Comparison of ENCODE assay signal across 11 cellular contexts in the genomic region with DNA sequence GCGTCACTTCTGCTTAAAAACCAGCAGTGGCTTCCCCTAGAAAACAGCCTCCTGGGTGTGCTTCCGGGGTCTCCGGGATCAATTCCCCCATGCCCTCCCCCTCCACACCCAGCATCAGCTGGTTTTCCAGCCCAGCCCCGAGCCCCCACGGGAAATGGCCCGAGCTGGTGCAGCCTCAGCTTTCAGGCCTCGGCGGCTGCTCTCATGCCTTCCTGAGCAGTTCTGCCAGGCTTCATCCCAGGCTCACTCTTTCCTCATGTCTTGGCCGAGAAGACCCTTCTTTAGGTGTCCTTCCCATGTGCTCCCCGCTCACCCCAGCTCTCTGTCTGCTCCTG.
DNase-seq lines count a peak whose midpoint lies in the region; ATAC-seq and TF ChIP-seq lines count a peak whose summit lies in the region.
"Had no signal": no experiment of that assay in that cellular context is flagged by ENCODE, and none has a peak within 500 bp of the region (broad histone marks: within the 10 kb centered on the region; RNA-seq: fewer than 3 reads in every experiment).

No MANE protein-coding gene starts in this region.

- H3K4me3 Mint-ChIP-seq in activated B cell treated with CpG ODN at 0.5 μM for 24 hours, result peak overlapping the region; percentile 69
- H3K4me3 Mint-ChIP-seq in naive thymus-derived CD4-positive, alpha-beta T cell, result peak overlapping the region in 7 of 10 donors; percentile 25 to 72 (median 60)

- H2AFZ ChIP-seq in SK-N-SH (ENCODE audit: low read depth) (no peak overlapping the region), hepatocyte (no peak overlapping the region), Karpas-422 (ENCODE audit: low read length) (no peak overlapping the region)

- no peak overlapping the region for H3K27ac ChIP-seq in naive thymus-derived CD4-positive, alpha-beta T cell (ENCODE audit: low read depth, low read length)
- H3K27ac ChIP-seq in SK-N-SH (ENCODE audit: low read depth in 2 of 2, low read length in 1 of 2), result no peak overlapping the region
- no peak overlapping the region for H3K27ac ChIP-seq in hepatocyte
- H3K27ac ChIP-seq in Karpas-422 (ENCODE audit: low read length), result no peak overlapping the region

- TF ChIP-seq CTCF in BE2C (IDR thresholded peaks at IDR 0.05; ENCODE audit: low read depth, low read length), result no peak
- TF ChIP-seq CTCF in activated B cell treated with CpG ODN at 0.5 μM for 24 hours (IDR thresholded peaks at IDR 0.05), result no peak
- no peak for TF ChIP-seq CTCF in SK-N-SH (IDR thresholded peaks at IDR 0.05)
- no peak for TF ChIP-seq CTCF in hepatocyte (IDR thresholded peaks at IDR 0.05; ENCODE audit: poor library complexity)

- peaks cover 3% of the 10 kb centered on the region for H3F3A ChIP-seq in SK-N-SH (replicated peaks; ENCODE audit: insufficient read depth)

- H3K9ac ChIP-seq in SK-N-SH (no peak overlapping the region), Karpas-422 (ENCODE audit: low read length) (no peak overlapping the region)

- no peak overlapping the region for H3K27ac Mint-ChIP-seq in activated B cell treated with CpG ODN at 0.5 μM for 24 hours
- no peak overlapping the region for H3K27ac Mint-ChIP-seq in naive thymus-derived CD4-positive, alpha-beta T cell

- no peak for TF ChIP-seq RAD21 in SK-N-SH (IDR thresholded peaks at IDR 0.05; ENCODE audit: low read length)

- H4K20me1 ChIP-seq in SK-N-SH (ENCODE audit: insufficient read depth), result no peaks in the 10 kb centered on the region; the same call in 1 of the 2 replicates
- H4K20me1 ChIP-seq in hepatocyte (ENCODE audit: insufficient read depth, poor library complexity, severe bottlenecking), result no peaks in the 10 kb centered on the region
- no peaks in the 10 kb centered on the region for H4K20me1 ChIP-seq in Karpas-422 (ENCODE audit: insufficient read depth, low read depth, low read length)

- no peaks in the 10 kb centered on the region for H3K27me3 Mint-ChIP-seq in activated B cell treated with CpG ODN at 0.5 μM for 24 hours
- peaks cover 8 to 16% (median 10%) of the 10 kb centered on the region in 5 donors for H3K27me3 Mint-ChIP-seq in naive thymus-derived CD4-positive, alpha-beta T cell

- H3K9me3 Mint-ChIP-seq in activated B cell treated with CpG ODN at 0.5 μM for 24 hours, result peaks cover 2% of the 10 kb centered on the region
- H3K9me3 Mint-ChIP-seq in naive thymus-derived CD4-positive, alpha-beta T cell, result no peaks in the 10 kb centered on the region

- DNase-seq in BE2C, result peak; percentile 53
- no peak for DNase-seq in activated B cell treated with CpG ODN at 0.5 μM for 24 hours
- no peak for DNase-seq in naive thymus-derived CD4-positive, alpha-beta T cell
- DNase-seq in SK-N-SH, result no peak
- DNase-seq in hepatocyte (ENCODE audit: low spot score), result no peak
- DNase-seq in Karpas-422, result no peak
- DNase-seq: adrenal gland; stimulated activated CD4-positive, alpha-beta T cell treated with anti-CD3 and anti-CD28 coated beads, Interleukin-2, amount 100 ng/mL, for 48 hours had no signal

- no peaks in the 10 kb centered on the region for H3K9me3 ChIP-seq in BE2C
- H3K9me3 ChIP-seq in naive thymus-derived CD4-positive, alpha-beta T cell (ENCODE audit: control insufficient read depth in 2 of 3, low read length in 3 of 3), result no peaks in the 10 kb centered on the region
- H3K9me3 ChIP-seq in SK-N-SH, result no peaks in the 10 kb centered on the region
- H3K9me3 ChIP-seq in hepatocyte (ENCODE audit: low read depth), result no peaks in the 10 kb centered on the region
- no peaks in the 10 kb centered on the region for H3K9me3 ChIP-seq in Karpas-422 (ENCODE audit: low read length)
- H3K9me3 ChIP-seq: adrenal gland had no signal

- no peak for TF ChIP-seq EP300 in SK-N-SH (IDR thresholded peaks at IDR 0.05; ENCODE audit: borderline replicate concordance in 1 of 2, low read depth in 1 of 2, low read length in 1 of 2)

- no peak overlapping the region for H3K4me2 ChIP-seq in SK-N-SH
- H3K4me2 ChIP-seq in hepatocyte, result no peak overlapping the region
- H3K4me2 ChIP-seq in Karpas-422 (ENCODE audit: low read depth, low read length, poor library complexity, severe bottlenecking), result no peak overlapping the region

- intact Hi-C loops in activated B cell treated with CpG ODN at 0.5 μM for 24 hours (cut with micrococcal nuclease), result no loop called here
- intact Hi-C loops in naive thymus-derived CD4-positive, alpha-beta T cell (cut with micrococcal nuclease), result no loop called here

- H3K9me2 ChIP-seq in SK-N-SH, result no peaks in the 10 kb centered on the region
- no peaks in the 10 kb centered on the region for H3K9me2 ChIP-seq in hepatocyte (replicated peaks; ENCODE audit: insufficient read depth)
- H3K9me2 ChIP-seq in Karpas-422 (replicated peaks; ENCODE audit: insufficient read depth, low read length), result no peaks in the 10 kb centered on the region

- peak overlapping the region; percentile 29 for H3K4me3 ChIP-seq in BE2C (ENCODE audit: low read depth, low read length)
- no peak overlapping the region for H3K4me3 ChIP-seq in naive thymus-derived CD4-positive, alpha-beta T cell (ENCODE audit: low read length)
- no peak overlapping the region for H3K4me3 ChIP-seq in SK-N-SH (ENCODE audit: low read depth in 2 of 2, low read length in 1 of 2)
- no peak overlapping the region for H3K4me3 ChIP-seq in hepatocyte
- H3K4me3 ChIP-seq in Karpas-422 (ENCODE audit: low read length), result no peak overlapping the region
- H3K4me3 ChIP-seq: adrenal gland had no signal

- WGBS in SK-N-SH (ENCODE audit: low lambda C conversion rate), result 96% methylated on average over 5 of the region's 10 CpGs
- WGBS in hepatocyte (ENCODE audit: low lambda C conversion rate, missing lambda C conversion rate), result 88% methylated on average over 10 of the region's 10 CpGs

- H3K27me3 ChIP-seq in BE2C (no peaks in the 10 kb centered on the region), SK-N-SH (ENCODE audit: insufficient read depth) (no peaks in the 10 kb centered on the region), hepatocyte (no peaks in the 10 kb centered on the region), Karpas-422 (ENCODE audit: low read length) (no peaks in the 10 kb centered on the region)
- no peaks in the 10 kb centered on the region for H3K27me3 ChIP-seq in naive thymus-derived CD4-positive, alpha-beta T cell (ENCODE audit: control insufficient read depth in 2 of 2, insufficient read depth in 2 of 2, low read length in 2 of 2)
- H3K27me3 ChIP-seq: adrenal gland had no signal

- H3K79me2 ChIP-seq in SK-N-SH (ENCODE audit: insufficient read depth) (peaks cover 15% of the 10 kb centered on the region), hepatocyte (peaks cover 94% of the 10 kb centered on the region), Karpas-422 (ENCODE audit: low read length) (no peaks in the 10 kb centered on the region)

- H3K36me3 ChIP-seq in BE2C, result no peaks in the 10 kb centered on the region
- H3K36me3 ChIP-seq in naive thymus-derived CD4-positive, alpha-beta T cell (ENCODE audit: control insufficient read depth in 2 of 3, insufficient read depth in 3 of 3, low read length in 3 of 3), result no peaks in the 10 kb centered on the region
- H3K36me3 ChIP-seq in SK-N-SH (replicated peaks in 1 of 2; ENCODE audit: control insufficient read depth in 1 of 2, insufficient read depth in 2 of 2, low read length in 1 of 2), result no peaks in the 10 kb centered on the region
- no peaks in the 10 kb centered on the region for H3K36me3 ChIP-seq in hepatocyte (replicated peaks; ENCODE audit: insufficient read depth, low read depth)
- H3K36me3 ChIP-seq in Karpas-422 (ENCODE audit: insufficient read depth, low read length), result no peaks in the 10 kb centered on the region
- H3K36me3 ChIP-seq: adrenal gland had no signal

- POLR2A ChIA-PET in activated B cell treated with CpG ODN at 0.5 μM for 24 hours (lab: Charles Lee) (interaction anchor here (0.5 kb wide), 1 partner anchor 8 kb away, joined by 4 read pairs; no protein-coding TSS in a partner anchor), SK-N-SH (lab: Yijun Ruan, JAX) (no interaction called here)
- POLR2A ChIA-PET in naive thymus-derived CD4-positive, alpha-beta T cell (lab: Charles Lee), result no interaction called here

- CTCF ChIA-PET in activated B cell treated with CpG ODN at 0.5 μM for 24 hours (lab: Charles Lee) (no interaction called here), SK-N-SH (lab: Yijun Ruan, JAX) (no interaction called here)
- CTCF ChIA-PET in naive thymus-derived CD4-positive, alpha-beta T cell (lab: Charles Lee), result no interaction called here

- peak; percentile 40 for ATAC-seq in GM18907 (IDR thresholded peaks at IDR 0.05; ENCODE audit: unreplicated experiment)
- ATAC-seq in activated B cell treated with CpG ODN at 0.5 μM for 24 hours (ENCODE audit: low read depth), result no peak
- no peak for ATAC-seq in naive thymus-derived CD4-positive, alpha-beta T cell
- ATAC-seq in HG03469 (IDR thresholded peaks at IDR 0.05; ENCODE audit: unreplicated experiment), result no peak
- ATAC-seq: Right ventricle myocardium inferior had no signal

- H3K4me1 ChIP-seq in BE2C (peaks cover 40% of the 10 kb centered on the region), SK-N-SH (ENCODE audit: control insufficient read depth in 1 of 2, insufficient read depth in 2 of 2, low read depth in 1 of 2, low read length in 1 of 2) (peaks cover 15 to 18% of the 10 kb centered on the region in 2 experiments; a peak in 3 of 4 replicates), hepatocyte (ENCODE audit: insufficient read depth) (peaks cover 16% of the 10 kb centered on the region), Karpas-422 (ENCODE audit: low read length) (no peaks in the 10 kb centered on the region)
- H3K4me1 ChIP-seq in naive thymus-derived CD4-positive, alpha-beta T cell (ENCODE audit: control insufficient read depth in 2 of 2, insufficient read depth in 2 of 2, low read length in 2 of 2), result no peaks in the 10 kb centered on the region

- H3K36me3 Mint-ChIP-seq in activated B cell treated with CpG ODN at 0.5 μM for 24 hours (ENCODE audit: low read depth), result no peaks in the 10 kb centered on the region
- H3K36me3 Mint-ChIP-seq in naive thymus-derived CD4-positive, alpha-beta T cell, result no peaks in the 10 kb centered on the region

- peaks cover 12% of the 10 kb centered on the region for H3K4me1 Mint-ChIP-seq in activated B cell treated with CpG ODN at 0.5 μM for 24 hours
- H3K4me1 Mint-ChIP-seq in naive thymus-derived CD4-positive, alpha-beta T cell, result peaks cover 0 to 5% (median 3%) of the 10 kb centered on the region in 7 donors

TF ChIP-seq in SK-N-SH, 30 proteins besides CTCF, POLR2A, EP300 and RAD21 (continues in another document):
- TF ChIP-seq ELF1 (IDR thresholded peaks at IDR 0.05), result no peak
- no peak for TF ChIP-seq SMC3 (IDR thresholded peaks at IDR 0.05; ENCODE audit: low read depth, low read length)
- no peak for TF ChIP-seq GATA2 (CRISPR knock-in tag; IDR thresholded peaks at IDR 0.05)
- no peak for TF ChIP-seq RFX5 (IDR thresholded peaks at IDR 0.05; ENCODE audit: low read length)
- TF ChIP-seq TCF12 (IDR thresholded peaks at IDR 0.05), result no peak
